In genomic region chr1:150515328-150516049, GRCh38 we compare ENCODE assay signal across 8 cellular contexts. TPM values are rescaled to one million over a fixed set of nuclear protein-coding genes. Genes with fewer than 3 reads are reported as not detected.
DNase-seq lines count a peak whose midpoint lies in the region; ATAC-seq, FAIRE-seq and TF ChIP-seq lines count a peak whose summit lies in the region.

Gene FALEC, plus strand, starts transcription at chr1:150515752.

- peaks cover 23% of the 10 kb centered on the region for H3K4me1 ChIP-seq in keratinocyte (ENCODE audit: control insufficient read depth, extremely low read depth, insufficient read depth, low read length)

- H3K36me3 ChIP-seq in keratinocyte (ENCODE audit: control insufficient read depth in 2 of 2, extremely low read depth in 1 of 2, insufficient read depth in 2 of 2, low read length in 2 of 2), result peaks cover 8 to 17% of the 10 kb centered on the region in 2 experiments

- H3K9ac ChIP-seq in keratinocyte (ENCODE audit: control insufficient read depth, extremely low read depth, insufficient read depth, low read length), result peak within 1 kb of the TSS; percentile 67

- FAIRE-seq in keratinocyte (lab: Jason Lieb, UNC), result no peak

- H3K4me2 ChIP-seq in keratinocyte (ENCODE audit: control insufficient read depth, extremely low read depth, insufficient read depth, low read depth, low read length), result peak within 1 kb of the TSS; percentile 78

- peak; percentile 92 for ATAC-seq in HG03196 (IDR thresholded peaks at IDR 0.05; ENCODE audit: unreplicated experiment)
- peak; percentile 98 for ATAC-seq in central memory CD8-positive, alpha-beta T cell (replicated peaks; ENCODE audit: extremely low read depth, poor library complexity, severe bottlenecking)

- peak; percentile 76 for DNase-seq in AG09309 (ENCODE audit: low read depth)
- DNase-seq in NCI-H345 (lab: John Stamatoyannopoulos, UW), result peak; percentile 100
- DNase-seq in activated CD4-positive, CD25-positive, alpha-beta regulatory T cell (lab: John Stamatoyannopoulos, UW), result peak; percentile 74 to 80 (median 78)
- peak; percentile 74 to 77 for DNase-seq in central memory CD8-positive, alpha-beta T cell (ENCODE audit: low spot score in 2 of 2)
- DNase-seq in keratinocyte (ENCODE audit: low read depth, low spot score), result peak; percentile 76
- peak; percentile 77 to 91 (median 87) for DNase-seq in stimulated activated CD4-positive, alpha-beta T cell treated with anti-CD3 and anti-CD28 coated beads, Interleukin-12 subunit alpha, Interleukin-12 subunit beta, amount 100 ng/mL, for 48 hours (ENCODE audit: low read depth in 2 of 3, low spot score in 1 of 3)

- peaks cover 13% of the 10 kb centered on the region for H3K4me1 Mint-ChIP-seq in central memory CD8-positive, alpha-beta T cell

- H3K36me3 Mint-ChIP-seq in central memory CD8-positive, alpha-beta T cell (ENCODE audit: insufficient read depth), result no peaks in the 10 kb centered on the region

- peak within 1 kb of the TSS; percentile 85 for H2AFZ ChIP-seq in keratinocyte (ENCODE audit: control insufficient read depth, low read length)

- no peaks in the 10 kb centered on the region for H3K9me3 Mint-ChIP-seq in central memory CD8-positive, alpha-beta T cell

- peak within 1 kb of the TSS; percentile 91 for H3K27ac Mint-ChIP-seq in central memory CD8-positive, alpha-beta T cell (ENCODE audit: low read depth)

- H3K9me3 ChIP-seq in keratinocyte (ENCODE audit: control insufficient read depth, low read depth, low read length), result no peaks in the 10 kb centered on the region

- no peaks in the 10 kb centered on the region for H3K27me3 ChIP-seq in keratinocyte (ENCODE audit: control insufficient read depth, extremely low read depth, insufficient read depth, low read length)

- H3K79me2 ChIP-seq in keratinocyte (ENCODE audit: control insufficient read depth, insufficient read depth, low read length), result no peaks in the 10 kb centered on the region

- TF ChIP-seq POLR2A in GM18951 (IDR thresholded peaks at IDR 0.05; ENCODE audit: extremely low read depth, insufficient read depth, insufficient read length), result peak; percentile 66

- H3K9me1 ChIP-seq in keratinocyte (ENCODE audit: control insufficient read depth, extremely low read depth, insufficient read depth, low read length), result no peaks in the 10 kb centered on the region

- peak within 1 kb of the TSS; percentile 74 for H3K4me3 ChIP-seq in AG09309 (ENCODE audit: control insufficient read depth, low read depth, low read length)
- H3K4me3 ChIP-seq in keratinocyte (ENCODE audit: control insufficient read depth in 2 of 3, extremely low read depth in 1 of 3, insufficient read depth in 2 of 3, low read depth in 1 of 3, low read length in 3 of 3), result peak within 1 kb of the TSS; percentile 40 to 72 (median 45)

- TF ChIP-seq CTCF in AG09309 (IDR thresholded peaks at IDR 0.05; ENCODE audit: control insufficient read depth, insufficient read depth, low read depth, low read length, missing control alignments) (no peak), keratinocyte (optimal IDR thresholded peaks at IDR 0.05 in 1 of 3, IDR thresholded peaks at IDR 0.05 in 1 of 3, conservative IDR thresholded peaks at IDR 0.05 in 1 of 3; ENCODE audit: extremely low read depth in 1 of 3, insufficient read depth in 2 of 3, low read length in 3 of 3) (no peak)

- in situ Hi-C loops in GM18951 (cut with MboI; ENCODE audit: low sequenced_read_pairs, unreplicated experiment), result no loop called here

- H3K27ac ChIP-seq in keratinocyte (ENCODE audit: control insufficient read depth, insufficient read depth, low read length), result peak within 1 kb of the TSS; percentile 66

- H3K4me3 Mint-ChIP-seq in central memory CD8-positive, alpha-beta T cell, result peak within 1 kb of the TSS; percentile 79

- dilution Hi-C loops in keratinocyte (cut with MboI; ENCODE audit: extremely low pct_ligation_motif_present, low sequenced_read_pairs), result no loop called here

- no peaks in the 10 kb centered on the region for H3K27me3 Mint-ChIP-seq in central memory CD8-positive, alpha-beta T cell

- H4K20me1 ChIP-seq in keratinocyte (ENCODE audit: control insufficient read depth, extremely low read depth, insufficient read depth, low read length), result no peaks in the 10 kb centered on the region

RNA-seq across cellular contexts. Expression of gene FALEC, which starts in this region (rescaled TPM):
- polyA plus RNA-seq in keratinocyte, result 0.12 to 0.13 TPM in 2 of 3 replicates, not detected in the other
- 1.0 TPM for polyA plus RNA-seq in keratinocyte (2011; ENCODE audit: low read depth)
- polyA plus RNA-seq in keratinocyte (2011; cell fraction: cytosol; rRNA removed), result not detected in 2 replicates
- 0.29 TPM in 1 of 2 replicates, not detected in the other for polyA plus RNA-seq in keratinocyte (2011; cell fraction: nucleus; rRNA removed)
- polyA plus RNA-seq in keratinocyte (2012; ENCODE audit: low replicate concordance), result not detected in 2 replicates
- not detected in 3 replicates for polyA minus RNA-seq in keratinocyte
- polyA minus RNA-seq in keratinocyte (2011; cell fraction: cytosol; rRNA and poly(A)+ RNA removed), result not detected
- not detected in 2 replicates for polyA minus RNA-seq in keratinocyte (2011; cell fraction: nucleus; rRNA and poly(A)+ RNA removed)

Comparison
In these comparisons a context has a peak if more than half of its experiments do, and no peak if none do; other contexts are left out.
1. Peak in every context shown above with its lines: DNase-seq, ATAC-seq, H3K4me3 ChIP-seq and H3K27ac ChIP-seq.